ENCODE assay signal across 9 cellular contexts in the genomic region with DNA sequence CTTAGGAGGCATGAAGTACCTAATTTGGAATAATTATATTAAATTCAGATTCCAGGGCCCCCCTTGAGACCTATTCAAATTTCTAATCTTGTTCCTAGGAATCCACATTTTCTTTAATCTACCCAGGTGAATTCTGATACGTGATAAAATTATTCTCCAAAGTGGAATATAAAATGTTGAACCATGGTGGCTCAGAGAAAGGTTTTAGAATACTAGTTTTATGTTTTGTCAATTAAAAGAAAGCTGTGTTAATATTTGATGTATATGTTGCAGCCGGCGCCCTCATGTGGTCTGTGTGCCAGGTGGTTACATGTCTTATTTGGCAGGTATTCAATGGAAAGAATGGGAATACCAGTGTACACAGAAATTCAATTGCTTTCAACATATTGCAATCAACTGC.
DNase-seq lines count a peak whose midpoint lies in the region; ATAC-seq, FAIRE-seq and TF ChIP-seq lines count a peak whose summit lies in the region.
"Had no signal": no experiment of that assay in that cellular context is flagged by ENCODE, and none has a peak within 500 bp of the region (broad histone marks: within the 10 kb centered on the region; RNA-seq: fewer than 3 reads in every experiment).

No MANE protein-coding gene starts in this region.

- no peaks in the 10 kb centered on the region for H3K9me3 Mint-ChIP-seq in astrocyte (ENCODE audit: unreplicated experiment)

- H4K20me1 ChIP-seq in DND-41 (ENCODE audit: insufficient read depth, low read length) (no peaks in the 10 kb centered on the region), astrocyte (ENCODE audit: insufficient read depth, low read length) (peaks cover under 1% of the 10 kb centered on the region)

- no peaks in the 10 kb centered on the region for H3K27me3 ChIP-seq in DND-41 (ENCODE audit: insufficient read depth, low read length, poor library complexity)
- no peaks in the 10 kb centered on the region for H3K27me3 ChIP-seq in astrocyte (ENCODE audit: insufficient read depth, low read length)
- H3K27me3 ChIP-seq in left lung = no peaks in the 10 kb centered on the region

- H3K4me1 Mint-ChIP-seq in astrocyte (ENCODE audit: low read depth, unreplicated experiment) = peaks cover 14% of the 10 kb centered on the region

- no peak overlapping the region for H3K27ac ChIP-seq in DND-41 (ENCODE audit: low read length)
- no peak overlapping the region for H3K27ac ChIP-seq in astrocyte (ENCODE audit: low read depth, low read length)
- H3K27ac ChIP-seq in left lung = no peak overlapping the region

- no peak overlapping the region for H3K27ac Mint-ChIP-seq in astrocyte (ENCODE audit: unreplicated experiment)

- H3K9me3 ChIP-seq in DND-41 (ENCODE audit: insufficient read depth, low read length, severe bottlenecking) (no peaks in the 10 kb centered on the region), astrocyte (ENCODE audit: insufficient read depth, low read depth, low read length) (no peaks in the 10 kb centered on the region), left lung (no peaks in the 10 kb centered on the region)

- no peaks in the 10 kb centered on the region for H3K36me3 Mint-ChIP-seq in astrocyte (ENCODE audit: low read depth, unreplicated experiment)

- intact Hi-C loops in left lung (cut with DNase I) = no loop called here

- no peak for ATAC-seq in DND-41 (ENCODE audit: insufficient read depth, low read depth)
- peak; percentile 55 for ATAC-seq in left lung
- ATAC-seq in HG02610 (IDR thresholded peaks at IDR 0.05; ENCODE audit: unreplicated experiment) = no peak
- no peak for ATAC-seq in GM18868 (IDR thresholded peaks at IDR 0.05; ENCODE audit: unreplicated experiment)

- H3K9ac ChIP-seq in DND-41 (ENCODE audit: low read depth, low read length) (no peak overlapping the region), astrocyte (ENCODE audit: low read length) (no peak overlapping the region)

- H3K4me1 ChIP-seq in DND-41 (ENCODE audit: insufficient read depth, low read length) (no peaks in the 10 kb centered on the region), astrocyte (ENCODE audit: insufficient read depth, low read length) (no peaks in the 10 kb centered on the region), left lung (no peaks in the 10 kb centered on the region)

- H3K4me3 ChIP-seq in DND-41 (ENCODE audit: low read depth in 1 of 2, low read length in 2 of 2) (no peak overlapping the region), astrocyte (ENCODE audit: insufficient read depth, low read depth, low read length) (no peak overlapping the region), left lung (no peak overlapping the region)

- H3K4me3 Mint-ChIP-seq in astrocyte (ENCODE audit: unreplicated experiment) = no peak overlapping the region

- no peaks in the 10 kb centered on the region for H3K27me3 Mint-ChIP-seq in astrocyte (ENCODE audit: low read depth, unreplicated experiment)

- H3K4me2 ChIP-seq in DND-41 (ENCODE audit: insufficient read depth, low read length) = no peak overlapping the region
- no peak overlapping the region for H3K4me2 ChIP-seq in astrocyte (ENCODE audit: low read length)

- no peaks in the 10 kb centered on the region for H3K36me3 ChIP-seq in DND-41 (ENCODE audit: insufficient read depth, low read length)
- H3K36me3 ChIP-seq in astrocyte (ENCODE audit: insufficient read depth, low read length) = no peaks in the 10 kb centered on the region
- no peaks in the 10 kb centered on the region for H3K36me3 ChIP-seq in left lung

- H3K79me2 ChIP-seq in DND-41 (ENCODE audit: insufficient read depth, low read length) (no peaks in the 10 kb centered on the region), astrocyte (ENCODE audit: insufficient read depth, low read length) (no peaks in the 10 kb centered on the region)

- TF ChIP-seq CTCF in DND-41 (IDR thresholded peaks at IDR 0.05; ENCODE audit: borderline replicate concordance, extremely low read depth, low read length, poor library complexity, severe bottlenecking) = peak; percentile 33
- TF ChIP-seq CTCF in astrocyte (IDR thresholded peaks at IDR 0.05; ENCODE audit: insufficient read depth, low read depth, low read length) = peak; percentile 38
- TF ChIP-seq CTCF in left lung (IDR thresholded peaks at IDR 0.05) = no peak

- no peak for FAIRE-seq in astrocyte (lab: Jason Lieb, UNC)

- DNase-seq in DND-41 (no peak), LoVo (ENCODE audit: low spot score) (peak; percentile 5), astrocyte (ENCODE audit: low read depth) (no peak), left lung (peak in 1 of 2 donors; percentile 49), NCI-H2171 treated with DMSO at 0.1 percent for 48 hours (lab: John Stamatoyannopoulos, UW) (no peak)
- no peak for DNase-seq in stimulated activated naive CD4-positive, alpha-beta T cell treated with Interleukin-2 at 50 U/mL for 16 hours (lab: John Stamatoyannopoulos, UW)
- DNase-seq: effector CD4-positive, alpha-beta T cell had no signal

- no peak overlapping the region for H2AFZ ChIP-seq in DND-41 (ENCODE audit: low read depth, low read length)
- H2AFZ ChIP-seq in astrocyte (ENCODE audit: low read depth, low read length) = no peak overlapping the region

Comparison
In these comparisons a context has a peak if more than half of its experiments do, and no peak if none do; other contexts are left out.
1. CTCF ChIP-seq: peak in DND-41 (single experiment) and astrocyte (single experiment); none in left lung (0 of 2).